ENCODE assay signal across 8 cellular contexts in genomic region chr14:21382886-21383847, GRCh38. TPM values are rescaled to one million over a fixed set of nuclear protein-coding genes. Genes with fewer than 3 reads are reported as not detected.
A peak's percentile ranks its signal among the peaks of the same experiment; 100 is the strongest.
DNase-seq lines count a peak whose midpoint lies in the region; ATAC-seq and TF ChIP-seq lines count a peak whose summit lies in the region.

No MANE protein-coding gene starts in this region.

- ATAC-seq in SK-N-SH treated with all-trans-retinoic acid at 6 μM for 48 hours = peak; percentile 65
- peak; percentile 14 to 63 (median 44) for ATAC-seq in heart right ventricle

- H3K4me1 ChIP-seq in KMS-11 (ENCODE audit: low read depth, poor library complexity, severe bottlenecking) (peaks cover 40% of the 10 kb centered on the region), heart right ventricle (peaks cover 0 to 52% (median 27%) of the 10 kb centered on the region in 9 donors), uterus (peaks cover 0 to 15% of the 10 kb centered on the region in 2 donors)

- H3K4me3 Mint-ChIP-seq in progenitor cell of endocrine pancreas (ENCODE audit: low read depth) = peak overlapping the region; percentile 89

- H3K4me2 ChIP-seq in KMS-11 = peak overlapping the region; percentile 51

- H3K4me3 ChIP-seq in KMS-11 (IDR thresholded peaks at IDR 0.05; ENCODE audit: insufficient read depth, low read depth, low read length) = no peak overlapping the region
- peak overlapping the region; percentile 57 to 94 (median 76) for H3K4me3 ChIP-seq in heart right ventricle
- peak overlapping the region; percentile 68 to 99 for H3K4me3 ChIP-seq in uterus

- intact Hi-C loops in heart right ventricle (cut with DNase I) (loop anchor here in 7 of 10 donors (5.0 to 10.0 kb wide), 6 partner anchors 54 to 148 kb away; partner anchors contain the start of genes HNRNPC (in 2 of the 7) and CHD8 (in 1 of the 7)), uterus (cut with DNase I; ENCODE audit: low total_unique reads) (no loop called here)

- TF ChIP-seq POLR2A in uterus (IDR thresholded peaks at IDR 0.05) = no peak

- H3K27me3 Mint-ChIP-seq in progenitor cell of endocrine pancreas = no peaks in the 10 kb centered on the region

- H3K27ac ChIP-seq in KMS-11 = peak overlapping the region; percentile 90
- peak overlapping the region; percentile 75 to 95 (median 90) for H3K27ac ChIP-seq in heart right ventricle
- H3K27ac ChIP-seq in uterus = peak overlapping the region; percentile 89 to 90

- no peaks in the 10 kb centered on the region for H3K9me3 Mint-ChIP-seq in progenitor cell of endocrine pancreas (ENCODE audit: low read depth)

- no peak for TF ChIP-seq CTCF in KMS-11 (conservative IDR thresholded peaks at IDR 0.05; ENCODE audit: low read depth, low read length)
- TF ChIP-seq CTCF in heart right ventricle (IDR thresholded peaks at IDR 0.05) = no peak
- TF ChIP-seq CTCF in progenitor cell of endocrine pancreas (IDR thresholded peaks at IDR 0.05; ENCODE audit: unreplicated experiment) = no peak
- no peak for TF ChIP-seq CTCF in uterus (IDR thresholded peaks at IDR 0.05)

- 0 out of 2 replicates have a peak, but pooled peaks cover 8% of the 10 kb centered on the region for H4K20me1 ChIP-seq in KMS-11 (ENCODE audit: insufficient read depth)

- H3K9ac ChIP-seq in KMS-11 = peak overlapping the region; percentile 92

- 0% methylated on average over 39 of the region's 39 CpGs for WGBS in heart right ventricle, 2 donors

- H3K4me1 Mint-ChIP-seq in progenitor cell of endocrine pancreas (ENCODE audit: low read depth) = peaks cover 23% of the 10 kb centered on the region

- peak; percentile 56 for DNase-seq in DMS53 (lab: John Stamatoyannopoulos, UW)
- no peak for DNase-seq in DMS53 treated with DMSO at 0.1 percent for 48 hours (lab: John Stamatoyannopoulos, UW; ENCODE audit: unreplicated experiment)
- peak; percentile 19 for DNase-seq in activated naive CD8-positive, alpha-beta T cell treated with anti-CD3 and anti-CD28 coated beads, Interleukin-2, amount 50 U/mL, for 16 hours (ENCODE audit: low read depth, low spot score)
- peak; percentile 21 to 23 for DNase-seq in heart right ventricle
- peak; percentile 15 for DNase-seq in progenitor cell of endocrine pancreas (ENCODE audit: low spot score, unreplicated experiment)
- DNase-seq in uterus = peak; percentile 25 to 28

- H3K79me2 ChIP-seq in KMS-11 (ENCODE audit: insufficient read depth, low read depth) = peaks cover 58% of the 10 kb centered on the region

- peaks cover 6% of the 10 kb centered on the region for H3K36me3 Mint-ChIP-seq in progenitor cell of endocrine pancreas (ENCODE audit: insufficient read depth)

- H3K36me3 ChIP-seq in KMS-11 (ENCODE audit: insufficient read depth) (no peaks in the 10 kb centered on the region), heart right ventricle (peaks cover 0 to 39% (median 3%) of the 10 kb centered on the region in 9 donors), uterus (no peaks in the 10 kb centered on the region)

- H3K9me3 ChIP-seq in heart right ventricle (no peaks in the 10 kb centered on the region), uterus (no peaks in the 10 kb centered on the region)

- H3K27ac Mint-ChIP-seq in progenitor cell of endocrine pancreas = peak overlapping the region; percentile 100

- H2AFZ ChIP-seq in KMS-11 (ENCODE audit: low read depth) = peak overlapping the region; percentile 73; the same call in 1 of the 2 replicates

- H3K27me3 ChIP-seq in KMS-11 (ENCODE audit: insufficient read depth, low read depth) = no peaks in the 10 kb centered on the region
- H3K27me3 ChIP-seq in heart right ventricle = no peaks in the 10 kb centered on the region
- H3K27me3 ChIP-seq in uterus = no peaks in the 10 kb centered on the region

TF ChIP-seq in SK-N-SH treated with all-trans-retinoic acid at 6 μM for 48 hours, 23 proteins besides CTCF, POLR2A, EP300 and RAD21:
- TF ChIP-seq PATZ1 (CRISPR knock-in tag; IDR thresholded peaks at IDR 0.05; ENCODE audit: borderline replicate concordance) (no peak), ESRRG (CRISPR knock-in tag; IDR thresholded peaks at IDR 0.05) (no peak), BACH2 (CRISPR knock-in tag; IDR thresholded peaks at IDR 0.05; ENCODE audit: borderline replicate concordance) (no peak), ZFP30 (CRISPR knock-in tag; IDR thresholded peaks at IDR 0.05) (no peak), ISL1 (CRISPR knock-in tag; IDR thresholded peaks at IDR 0.05) (no peak), TOX (CRISPR knock-in tag; IDR thresholded peaks at IDR 0.05; ENCODE audit: borderline replicate concordance) (no peak), GLIS3 (CRISPR knock-in tag; IDR thresholded peaks at IDR 0.05) (no peak), ZNF565 (CRISPR knock-in tag; conservative IDR thresholded peaks at IDR 0.05; ENCODE audit: low read depth) (no peak), RARB (CRISPR knock-in tag; IDR thresholded peaks at IDR 0.05) (no peak), TCF4 (CRISPR knock-in tag; IDR thresholded peaks at IDR 0.05; ENCODE audit: borderline replicate concordance) (no peak), PPARA (CRISPR knock-in tag; IDR thresholded peaks at IDR 0.05; ENCODE audit: borderline replicate concordance) (no peak), ZFP3 (CRISPR knock-in tag; IDR thresholded peaks at IDR 0.05) (no peak), ZNF70 (CRISPR knock-in tag; IDR thresholded peaks at IDR 0.05) (no peak), ZNF8 (CRISPR knock-in tag; IDR thresholded peaks at IDR 0.05) (no peak)
- TF ChIP-seq, protein P1, sequence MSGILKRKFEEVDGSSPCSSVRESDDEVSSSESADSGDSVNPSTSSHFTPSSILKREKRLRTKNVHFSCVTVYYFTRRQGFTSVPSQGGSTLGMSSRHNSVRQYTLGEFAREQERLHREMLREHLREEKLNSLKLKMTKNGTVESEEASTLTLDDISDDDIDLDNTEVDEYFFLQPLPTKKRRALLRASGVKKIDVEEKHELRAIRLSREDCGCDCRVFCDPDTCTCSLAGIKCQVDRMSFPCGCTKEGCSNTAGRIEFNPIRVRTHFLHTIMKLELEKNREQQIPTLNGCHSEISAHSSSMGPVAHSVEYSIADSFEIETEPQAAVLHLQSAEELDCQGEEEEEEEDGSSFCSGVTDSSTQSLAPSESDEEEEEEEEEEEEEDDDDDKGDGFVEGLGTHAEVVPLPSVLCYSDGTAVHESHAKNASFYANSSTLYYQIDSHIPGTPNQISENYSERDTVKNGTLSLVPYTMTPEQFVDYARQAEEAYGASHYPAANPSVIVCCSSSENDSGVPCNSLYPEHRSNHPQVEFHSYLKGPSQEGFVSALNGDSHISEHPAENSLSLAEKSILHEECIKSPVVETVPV (CRISPR knock-in tag; IDR thresholded peaks at IDR 0.05) = no peak
- TF ChIP-seq, protein P2, sequence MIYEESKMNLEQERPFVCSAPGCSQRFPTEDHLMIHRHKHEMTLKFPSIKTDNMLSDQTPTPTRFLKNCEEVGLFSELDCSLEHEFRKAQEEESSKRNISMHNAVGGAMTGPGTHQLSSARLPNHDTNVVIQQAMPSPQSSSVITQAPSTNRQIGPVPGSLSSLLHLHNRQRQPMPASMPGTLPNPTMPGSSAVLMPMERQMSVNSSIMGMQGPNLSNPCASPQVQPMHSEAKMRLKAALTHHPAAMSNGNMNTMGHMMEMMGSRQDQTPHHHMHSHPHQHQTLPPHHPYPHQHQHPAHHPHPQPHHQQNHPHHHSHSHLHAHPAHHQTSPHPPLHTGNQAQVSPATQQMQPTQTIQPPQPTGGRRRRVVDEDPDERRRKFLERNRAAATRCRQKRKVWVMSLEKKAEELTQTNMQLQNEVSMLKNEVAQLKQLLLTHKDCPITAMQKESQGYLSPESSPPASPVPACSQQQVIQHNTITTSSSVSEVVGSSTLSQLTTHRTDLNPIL (CRISPR knock-in tag; IDR thresholded peaks at IDR 0.05; ENCODE audit: low read depth) = no peak
- TF ChIP-seq, protein P3, sequence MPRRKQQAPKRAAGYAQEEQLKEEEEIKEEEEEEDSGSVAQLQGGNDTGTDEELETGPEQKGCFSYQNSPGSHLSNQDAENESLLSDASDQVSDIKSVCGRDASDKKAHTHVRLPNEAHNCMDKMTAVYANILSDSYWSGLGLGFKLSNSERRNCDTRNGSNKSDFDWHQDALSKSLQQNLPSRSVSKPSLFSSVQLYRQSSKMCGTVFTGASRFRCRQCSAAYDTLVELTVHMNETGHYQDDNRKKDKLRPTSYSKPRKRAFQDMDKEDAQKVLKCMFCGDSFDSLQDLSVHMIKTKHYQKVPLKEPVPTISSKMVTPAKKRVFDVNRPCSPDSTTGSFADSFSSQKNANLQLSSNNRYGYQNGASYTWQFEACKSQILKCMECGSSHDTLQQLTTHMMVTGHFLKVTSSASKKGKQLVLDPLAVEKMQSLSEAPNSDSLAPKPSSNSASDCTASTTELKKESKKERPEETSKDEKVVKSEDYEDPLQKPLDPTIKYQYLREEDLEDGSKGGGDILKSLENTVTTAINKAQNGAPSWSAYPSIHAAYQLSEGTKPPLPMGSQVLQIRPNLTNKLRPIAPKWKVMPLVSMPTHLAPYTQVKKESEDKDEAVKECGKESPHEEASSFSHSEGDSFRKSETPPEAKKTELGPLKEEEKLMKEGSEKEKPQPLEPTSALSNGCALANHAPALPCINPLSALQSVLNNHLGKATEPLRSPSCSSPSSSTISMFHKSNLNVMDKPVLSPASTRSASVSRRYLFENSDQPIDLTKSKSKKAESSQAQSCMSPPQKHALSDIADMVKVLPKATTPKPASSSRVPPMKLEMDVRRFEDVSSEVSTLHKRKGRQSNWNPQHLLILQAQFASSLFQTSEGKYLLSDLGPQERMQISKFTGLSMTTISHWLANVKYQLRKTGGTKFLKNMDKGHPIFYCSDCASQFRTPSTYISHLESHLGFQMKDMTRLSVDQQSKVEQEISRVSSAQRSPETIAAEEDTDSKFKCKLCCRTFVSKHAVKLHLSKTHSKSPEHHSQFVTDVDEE (CRISPR knock-in tag; IDR thresholded peaks at IDR 0.05) = no peak

RNA-seq across cellular contexts. Expression of gene SUPT16H, which starts 0.7 kb away (rescaled TPM):
- total RNA-seq in heart right ventricle (10 to 100 TPM; 24.8 to 36.1 (median 30.6) TPM), progenitor cell of endocrine pancreas (106 and 108 TPM in 2 replicates), uterus (100 to 1,000 TPM in 1 of 4 donors, 10 to 100 TPM in 3; 31.5 to 115 (median 64.1) TPM)
- polyA plus RNA-seq in heart right ventricle = 10 to 100 TPM; 26.2 to 30.3 TPM
